11 cellular contexts compared by ENCODE assay signal in the genomic region with DNA sequence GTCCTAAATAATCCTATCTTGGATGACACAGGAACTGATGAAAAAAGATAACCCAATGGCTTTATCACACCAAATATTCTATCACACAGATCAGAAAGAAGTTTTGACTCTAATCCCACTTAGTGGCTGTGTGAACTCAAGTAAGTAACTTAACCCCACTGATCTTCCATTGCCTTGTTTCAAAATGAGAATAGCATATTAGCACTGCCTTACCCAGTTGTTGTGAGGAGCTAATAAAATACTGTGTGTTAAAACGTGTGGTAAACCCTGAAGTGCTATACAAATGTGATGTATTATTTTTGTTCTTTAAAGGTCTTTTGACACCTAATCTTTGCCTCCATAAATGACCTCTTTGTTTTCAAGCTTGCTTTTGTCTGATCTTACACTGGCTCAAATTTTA.
DNase-seq lines count a peak whose midpoint lies in the region; ATAC-seq and TF ChIP-seq lines count a peak whose summit lies in the region.
"Had no signal": no experiment of that assay in that cellular context is flagged by ENCODE, and none has a peak within 500 bp of the region (broad histone marks: within the 10 kb centered on the region; RNA-seq: fewer than 3 reads in every experiment).

No MANE protein-coding gene starts in this region.

- peaks cover 6% of the 10 kb centered on the region for H3K4me1 Mint-ChIP-seq in neural progenitor cell
- H3K4me1 Mint-ChIP-seq: nephron progenitor cell had no signal

- H3K27me3 ChIP-seq in neural progenitor cell = no peaks in the 10 kb centered on the region

- no peaks in the 10 kb centered on the region for H3K9me3 ChIP-seq in neural progenitor cell (ENCODE audit: low read depth)

- H3K36me3 Mint-ChIP-seq in neural progenitor cell = no peaks in the 10 kb centered on the region

- no peaks in the 10 kb centered on the region for H3K79me2 ChIP-seq in neural progenitor cell (ENCODE audit: low read depth)

- POLR2A ChIA-PET in HEK293T (lab: Yijun Ruan, JAX) = interaction anchor here (0.7 kb wide), 1 partner anchor 60 kb away, joined by 3 read pairs; no protein-coding TSS in a partner anchor

- H3K4me2 ChIP-seq in neural progenitor cell = peak overlapping the region; percentile 12

- no peak overlapping the region for H3K9ac ChIP-seq in neural progenitor cell

- H3F3A ChIP-seq in neural progenitor cell (ENCODE audit: low read depth) = peaks cover 23% of the 10 kb centered on the region

- ATAC-seq in GM18870 (IDR thresholded peaks at IDR 0.05; ENCODE audit: unreplicated experiment) (peak; percentile 19), HG02610 (IDR thresholded peaks at IDR 0.05; ENCODE audit: unreplicated experiment) (peak; percentile 17)

- H3K27me3 Mint-ChIP-seq in neural progenitor cell (ENCODE audit: insufficient read depth, low read depth) = no peaks in the 10 kb centered on the region

- CTCF ChIA-PET in HEK293T (lab: Yijun Ruan, JAX) = no interaction called here

- DNase-seq in Jurkat, Clone E6-1 (ENCODE audit: low read depth, low spot score) = peak; percentile 28
- DNase-seq in neural progenitor cell (ENCODE audit: low spot score) = no peak
- no peak for DNase-seq in HEK293T (ENCODE audit: extremely low spot score)
- no peak for DNase-seq in substantia nigra (lab: John Stamatoyannopoulos, UW)
- no peak for DNase-seq in NCI-H1092 (lab: John Stamatoyannopoulos, UW)
- DNase-seq in NCI-H1105 (lab: John Stamatoyannopoulos, UW) = no peak
- DNase-seq: NCI-H524 treated with DMSO at 0.1 percent for 48 hours, nephron progenitor cell had no signal

- no peak overlapping the region for H2AFZ ChIP-seq in neural progenitor cell (replicated peaks)

- H3K27ac Mint-ChIP-seq in neural progenitor cell = no peak overlapping the region
- H3K27ac Mint-ChIP-seq: nephron progenitor cell had no signal

- peak overlapping the region; percentile 44 for H3K27ac ChIP-seq in neural progenitor cell
- H3K27ac ChIP-seq in substantia nigra (ENCODE audit: low read depth, low read length, poor library complexity, severe bottlenecking) = no peak overlapping the region
- H3K27ac ChIP-seq: HL-60 had no signal

- no peak for TF ChIP-seq CTCF in neural progenitor cell (IDR thresholded peaks at IDR 0.05)

- H3K9me3 Mint-ChIP-seq in neural progenitor cell = no peaks in the 10 kb centered on the region
- H3K9me3 Mint-ChIP-seq: nephron progenitor cell had no signal

- H3K4me3 Mint-ChIP-seq in neural progenitor cell = no peak overlapping the region
- H3K4me3 Mint-ChIP-seq: nephron progenitor cell had no signal

- H3K4me1 ChIP-seq in neural progenitor cell = peaks cover 37% of the 10 kb centered on the region

- H3K36me3 ChIP-seq in neural progenitor cell = no peaks in the 10 kb centered on the region

- H3K4me3 ChIP-seq in Jurkat, Clone E6-1 (ENCODE audit: low read length) = no peak overlapping the region
- H3K4me3 ChIP-seq in neural progenitor cell = no peak overlapping the region

- no peaks in the 10 kb centered on the region for H4K20me1 ChIP-seq in neural progenitor cell (ENCODE audit: low read depth)

TF ChIP-seq in HEK293T, 16 proteins besides CTCF, POLR2A, EP300 and RAD21:
- TF ChIP-seq CTBP1 (IDR thresholded peaks at IDR 0.05; ENCODE audit: borderline replicate concordance) = no peak
- TF ChIP-seq LEF1 (IDR thresholded peaks at IDR 0.05; ENCODE audit: borderline replicate concordance) = no peak
- no peak for TF ChIP-seq FOXK2 (IDR thresholded peaks at IDR 0.05)
- TF ChIP-seq TARDBP (IDR thresholded peaks at IDR 0.05) = no peak
- no peak for TF ChIP-seq ARNT (IDR thresholded peaks at IDR 0.05)
- TF ChIP-seq HDGF (IDR thresholded peaks at IDR 0.05; ENCODE audit: borderline replicate concordance) = no peak
- no peak for TF ChIP-seq SP1 (IDR thresholded peaks at IDR 0.05)
- no peak for TF ChIP-seq BHLHE40 (IDR thresholded peaks at IDR 0.05; ENCODE audit: borderline replicate concordance)
- TF ChIP-seq L3MBTL2 (conservative IDR thresholded peaks at IDR 0.05) = no peak
- no peak for TF ChIP-seq FOXM1 (IDR thresholded peaks at IDR 0.05; ENCODE audit: borderline replicate concordance)
- TF ChIP-seq ZNF384 (IDR thresholded peaks at IDR 0.05) = no peak
- TF ChIP-seq FOXA1 (IDR thresholded peaks at IDR 0.05) = no peak
- TF ChIP-seq NFRKB (IDR thresholded peaks at IDR 0.05) = no peak
- TF ChIP-seq SUZ12 (IDR thresholded peaks at IDR 0.05) = no peak
